Comparison of ENCODE assay signal across 1 cellular context in genomic region chr2:113167115-113167932, GRCh38.
TF ChIP-seq lines count a peak whose summit lies in the region.

No MANE protein-coding gene starts in this region.

TF ChIP-seq in HepG2, 621 proteins besides CTCF, POLR2A, EP300 and RAD21 (continued from another document and continues in another):
- TF ChIP-seq PRPF4 (IDR thresholded peaks at IDR 0.05; ENCODE audit: low read depth, low read length, poor library complexity, severe bottlenecking) = no peak
- peak; percentile 93 for TF ChIP-seq REL (CRISPR knock-in tag; conservative IDR thresholded peaks at IDR 0.05)
- peak; percentile 29 for TF ChIP-seq TBL1XR1 (IDR thresholded peaks at IDR 0.05; ENCODE audit: borderline replicate concordance, low read length, partially characterized antibody)
- peak; percentile 99 for TF ChIP-seq ZSCAN9 (CRISPR knock-in tag; IDR thresholded peaks at IDR 0.05; ENCODE audit: borderline replicate concordance)
- TF ChIP-seq FOSL2 (CRISPR knock-in tag; IDR thresholded peaks at IDR 0.05) = peak; percentile 86
- peak; percentile 55 for TF ChIP-seq PHF8 (CRISPR knock-in tag; IDR thresholded peaks at IDR 0.05)
- TF ChIP-seq ZNF841 (CRISPR knock-in tag; IDR thresholded peaks at IDR 0.05; ENCODE audit: borderline replicate concordance) = peak; percentile 75; the same call in 1 of the 2 replicates
- TF ChIP-seq HNF1A (IDR thresholded peaks at IDR 0.05; ENCODE audit: low read depth) = peak; percentile 43; the same call in 1 of the 2 replicates
- peak; percentile 83 for TF ChIP-seq HNF1A (CRISPR knock-in tag; IDR thresholded peaks at IDR 0.05; ENCODE audit: borderline replicate concordance)
- peak; percentile 93 for TF ChIP-seq ZNF225 (CRISPR knock-in tag; IDR thresholded peaks at IDR 0.05)
- no peak for TF ChIP-seq PBX3 (CRISPR knock-in tag; IDR thresholded peaks at IDR 0.05; ENCODE audit: borderline replicate concordance)
- TF ChIP-seq CBX5 (CRISPR knock-in tag; IDR thresholded peaks at IDR 0.05; ENCODE audit: borderline replicate concordance) = peak; percentile 92; the same call in 1 of the 2 replicates
- no peak for TF ChIP-seq GRHL1 (CRISPR knock-in tag; conservative IDR thresholded peaks at IDR 0.05)
- TF ChIP-seq SIN3A (IDR thresholded peaks at IDR 0.05; ENCODE audit: borderline replicate concordance, low read depth, low read length) = peak; percentile 88
- TF ChIP-seq ZEB1 (IDR thresholded peaks at IDR 0.05; ENCODE audit: insufficient replicate concordance, low read depth) = peak; percentile 84
- peak; percentile 70; the same call in 1 of the 2 replicates for TF ChIP-seq KDM4B (CRISPR knock-in tag; IDR thresholded peaks at IDR 0.05)
- no peak for TF ChIP-seq ZFP36L2 (CRISPR knock-in tag; IDR thresholded peaks at IDR 0.05)
- peak; percentile 97 for TF ChIP-seq ZBTB20 (CRISPR knock-in tag; IDR thresholded peaks at IDR 0.05; ENCODE audit: borderline replicate concordance, low read depth)
- no peak for TF ChIP-seq FIP1L1 (IDR thresholded peaks at IDR 0.05; ENCODE audit: borderline replicate concordance, insufficient read depth, low read depth, low read length)
- no peak for TF ChIP-seq ZSCAN12 (CRISPR knock-in tag; IDR thresholded peaks at IDR 0.05)
- TF ChIP-seq SRSF9 (IDR thresholded peaks at IDR 0.05; ENCODE audit: borderline replicate concordance, insufficient read depth, low read depth, low read length, poor library complexity, severe bottlenecking) = no peak
- TF ChIP-seq ATF2 (CRISPR knock-in tag; IDR thresholded peaks at IDR 0.05) = peak; percentile 96
- TF ChIP-seq SMC3 (IDR thresholded peaks at IDR 0.05; ENCODE audit: low read length) = no peak
- TF ChIP-seq ZNF460 (CRISPR knock-in tag; IDR thresholded peaks at IDR 0.05; ENCODE audit: borderline replicate concordance) = peak; percentile 55; the same call in 1 of the 2 replicates
- TF ChIP-seq RORA (CRISPR knock-in tag; IDR thresholded peaks at IDR 0.05) = no peak
- TF ChIP-seq TSC22D2 (CRISPR knock-in tag; IDR thresholded peaks at IDR 0.05; ENCODE audit: borderline replicate concordance) = peak; percentile 83; the same call in 1 of the 2 replicates
- peak; percentile 76 for TF ChIP-seq ZNF263 (CRISPR knock-in tag; IDR thresholded peaks at IDR 0.05)
- TF ChIP-seq ONECUT2 (CRISPR knock-in tag; IDR thresholded peaks at IDR 0.05) = peak; percentile 30; the same call in 1 of the 2 replicates
- no peak for TF ChIP-seq ZNF75D (CRISPR knock-in tag; IDR thresholded peaks at IDR 0.05; ENCODE audit: borderline replicate concordance)
- peak; percentile 90 for TF ChIP-seq ZNF136 (CRISPR knock-in tag; IDR thresholded peaks at IDR 0.05; ENCODE audit: low read depth)
- TF ChIP-seq ZNF335 (CRISPR knock-in tag; IDR thresholded peaks at IDR 0.05) = peak; percentile 95
- peak; percentile 87; the same call in 1 of the 2 replicates for TF ChIP-seq NCOA1 (CRISPR knock-in tag; IDR thresholded peaks at IDR 0.05)
- TF ChIP-seq RXRA (CRISPR knock-in tag; IDR thresholded peaks at IDR 0.05) = peak; percentile 99
- 0 out of 2 replicates have a peak, but pooled peaks have one; percentile 76 for TF ChIP-seq RFXANK (CRISPR knock-in tag; IDR thresholded peaks at IDR 0.05)
- no peak for TF ChIP-seq CAMTA2 (CRISPR knock-in tag; IDR thresholded peaks at IDR 0.05; ENCODE audit: borderline replicate concordance)
- no peak for TF ChIP-seq GPN1 (CRISPR knock-in tag; IDR thresholded peaks at IDR 0.05; ENCODE audit: borderline replicate concordance)
- TF ChIP-seq ZNF253 (CRISPR knock-in tag; IDR thresholded peaks at IDR 0.05; ENCODE audit: borderline replicate concordance) = no peak
- TF ChIP-seq ZNF432 (CRISPR knock-in tag; IDR thresholded peaks at IDR 0.05; ENCODE audit: borderline replicate concordance) = no peak
- peak; percentile 58; the same call in 1 of the 2 replicates for TF ChIP-seq ZNF639 (CRISPR knock-in tag; conservative IDR thresholded peaks at IDR 0.05)
- peak; percentile 72 for TF ChIP-seq RERE (CRISPR knock-in tag; IDR thresholded peaks at IDR 0.05; ENCODE audit: low read depth)
- TF ChIP-seq ATM (IDR thresholded peaks at IDR 0.05; ENCODE audit: borderline replicate concordance) = no peak
- no peak for TF ChIP-seq GPBP1L1 (CRISPR knock-in tag; IDR thresholded peaks at IDR 0.05)
- no peak for TF ChIP-seq SOX6 (IDR thresholded peaks at IDR 0.05)
- TF ChIP-seq SOX6 (CRISPR knock-in tag; IDR thresholded peaks at IDR 0.05) = peak; percentile 96
- TF ChIP-seq ZNF710 (CRISPR knock-in tag; IDR thresholded peaks at IDR 0.05; ENCODE audit: borderline replicate concordance) = peak; percentile 95
- TF ChIP-seq KDM6A (CRISPR knock-in tag; IDR thresholded peaks at IDR 0.05; ENCODE audit: low read depth) = peak; percentile 68
